In genomic region chr10:32556996-32557395, GRCh38 we compare ENCODE assay signal across 5 cellular contexts.
"Had no signal": no experiment of that assay in that cellular context is flagged by ENCODE, and none has a peak within 500 bp of the region (broad histone marks: within the 10 kb centered on the region; RNA-seq: fewer than 3 reads in every experiment).

No MANE protein-coding gene starts in this region.

- H3K27ac Mint-ChIP-seq: IgD-negative memory B cell had no signal

- H3K4me2 ChIP-seq: KMS-11 had no signal

- FAIRE-seq: HTR-8/SVneo had no signal

- H3K36me3 Mint-ChIP-seq: IgD-negative memory B cell had no signal

- DNase-seq: KG1 had no signal

- H3K27ac ChIP-seq: HL-60, KMS-11 had no signal

- H3K4me1 Mint-ChIP-seq: IgD-negative memory B cell had no signal

- H3K4me3 Mint-ChIP-seq: IgD-negative memory B cell had no signal

- H3K9ac ChIP-seq: KMS-11 had no signal

- H3K27me3 Mint-ChIP-seq: IgD-negative memory B cell had no signal
